Comparison of ENCODE assay signal across 16 cellular contexts in the genomic region with DNA sequence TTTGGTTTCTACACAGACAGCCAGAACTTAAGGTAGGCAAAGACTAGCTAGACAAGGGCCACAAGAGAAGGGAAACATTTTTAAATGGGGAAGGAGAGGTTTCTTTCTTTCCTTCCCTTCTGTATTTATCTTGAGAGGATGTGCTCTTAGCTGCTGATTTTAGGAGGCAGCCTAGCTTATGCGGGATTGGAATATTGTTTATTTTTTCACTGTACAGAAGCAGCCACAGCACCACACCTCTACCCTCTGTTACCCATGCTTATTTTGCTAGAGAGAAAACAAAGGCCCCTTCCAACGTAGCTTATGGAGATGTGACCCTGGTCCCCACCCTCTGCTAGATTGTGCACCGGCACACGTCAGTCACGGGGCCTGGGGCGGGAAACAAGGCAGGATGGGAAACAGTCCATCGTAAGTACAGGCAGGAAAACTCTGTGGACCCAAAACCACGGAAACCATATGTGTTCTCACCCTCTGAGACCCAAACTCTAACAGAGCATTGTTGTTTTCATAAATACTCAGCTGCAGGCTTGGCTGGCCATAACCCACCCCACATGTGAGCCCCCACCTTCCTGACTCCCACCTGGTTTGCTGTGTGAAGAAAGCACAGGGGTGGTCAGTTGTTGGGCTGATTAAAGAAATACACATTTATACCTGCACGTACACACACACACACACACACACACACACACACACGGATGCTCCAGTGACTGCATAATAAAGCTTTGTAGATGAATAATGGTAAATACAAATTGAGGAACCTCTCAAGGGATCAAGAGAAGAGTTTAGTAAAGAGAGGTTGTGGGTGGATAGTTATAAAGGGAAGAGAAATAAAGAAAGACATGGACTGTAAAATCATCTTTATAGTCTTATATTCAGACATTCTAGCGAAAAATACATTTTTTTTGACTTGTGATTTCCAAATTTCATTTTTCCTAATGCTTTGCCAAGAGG.
DNase-seq lines count a peak whose midpoint lies in the region; ATAC-seq, FAIRE-seq and TF ChIP-seq lines count a peak whose summit lies in the region.
"Had no signal": no experiment of that assay in that cellular context is flagged by ENCODE, and none has a peak within 500 bp of the region (broad histone marks: within the 10 kb centered on the region; RNA-seq: fewer than 3 reads in every experiment).

No MANE protein-coding gene starts in this region.

- TF ChIP-seq POLR2A in testis (IDR thresholded peaks at IDR 0.05), result no peak

- H3K27ac ChIP-seq in mesodermal cell (ENCODE audit: low read depth, low read length, severe bottlenecking), result peak overlapping the region; percentile 89
- H3K27ac ChIP-seq in testis, result peak overlapping the region; percentile 8 to 65
- H3K27ac ChIP-seq: KMS-11 had no signal

- H3K4me1 ChIP-seq in mesodermal cell (ENCODE audit: control insufficient read depth, insufficient read depth, low read length, poor library complexity, severe bottlenecking) (peaks cover 28% of the 10 kb centered on the region), testis (peaks cover 29% of the 10 kb centered on the region)

- no peak for ATAC-seq in HG03565 (IDR thresholded peaks at IDR 0.05; ENCODE audit: unreplicated experiment)

- H3K36me3 ChIP-seq in bronchial epithelial cell (ENCODE audit: control insufficient read depth, insufficient read depth, low read length) (no peaks in the 10 kb centered on the region), mesodermal cell (ENCODE audit: control insufficient read depth, insufficient read depth, low read length) (peaks cover 14% of the 10 kb centered on the region), testis (ENCODE audit: low read depth, missing control alignments) (no peaks in the 10 kb centered on the region)
- H3K36me3 ChIP-seq: adrenal gland had no signal

- H3K4me3 ChIP-seq in bronchial epithelial cell (ENCODE audit: low read depth, low read length) (no peak overlapping the region), mesodermal cell (ENCODE audit: extremely low read depth, insufficient read depth, low read length, poor library complexity, severe bottlenecking) (no peak overlapping the region), testis (no peak overlapping the region)
- H3K4me3 ChIP-seq: adrenal gland had no signal

- intact Hi-C loops in testis (cut with DNase I; ENCODE audit: low total_unique reads), result no loop called here

- WGBS in mesodermal cell (ENCODE audit: insufficient coverage in 2 of 2), 2 experiments, result 75 to 87% methylated on average over 6 of the region's 11 CpGs
- WGBS in testis, 2 donors, result 70 to 71% methylated on average over 9 to 11 of the region's 11 CpGs

- TF ChIP-seq CTCF in bronchial epithelial cell (IDR thresholded peaks at IDR 0.05; ENCODE audit: insufficient read depth, low read length, severe bottlenecking) (no peak), testis (IDR thresholded peaks at IDR 0.05) (no peak)

- peak; percentile 37 for DNase-seq in NCI-H146 (lab: John Stamatoyannopoulos, UW)
- DNase-seq in NCI-H146 treated with DMSO at 0.1 percent for 48 hours (lab: John Stamatoyannopoulos, UW; ENCODE audit: unreplicated experiment), result no peak
- no peak for DNase-seq in bronchial epithelial cell (ENCODE audit: low read depth)
- no peak for DNase-seq in testis
- DNase-seq in activated CD8-positive, alpha-beta memory T cell treated with anti-CD3 and anti-CD28 coated beads, Interleukin-2, amount 50 U/mL, for 48 hours, result no peak
- no peak for DNase-seq in H4 (ENCODE audit: low spot score)
- DNase-seq: 8988T; adrenal gland; NCI-H187 treated with DMSO at 0.1 percent for 48 hours; RPMI8226; stimulated activated CD4-positive, alpha-beta T cell treated with anti-CD3 and anti-CD28 coated beads, Interleukin-2, amount 100 ng/mL, for 48 hours had no signal

- FAIRE-seq in bronchial epithelial cell (lab: Jason Lieb, UNC), result peak; percentile 68
- FAIRE-seq: colon, GM19239 had no signal

- H3K27me3 ChIP-seq in bronchial epithelial cell (ENCODE audit: control insufficient read depth, insufficient read depth, low read length) (no peaks in the 10 kb centered on the region), testis (no peaks in the 10 kb centered on the region)
- H3K27me3 ChIP-seq: adrenal gland had no signal

- H3K9me3 ChIP-seq in mesodermal cell (ENCODE audit: control insufficient read depth, low read length), result peaks cover 14% of the 10 kb centered on the region
- H3K9me3 ChIP-seq in testis, result no peaks in the 10 kb centered on the region
